Comparison of ENCODE assay signal across 8 cellular contexts in the genomic region with DNA sequence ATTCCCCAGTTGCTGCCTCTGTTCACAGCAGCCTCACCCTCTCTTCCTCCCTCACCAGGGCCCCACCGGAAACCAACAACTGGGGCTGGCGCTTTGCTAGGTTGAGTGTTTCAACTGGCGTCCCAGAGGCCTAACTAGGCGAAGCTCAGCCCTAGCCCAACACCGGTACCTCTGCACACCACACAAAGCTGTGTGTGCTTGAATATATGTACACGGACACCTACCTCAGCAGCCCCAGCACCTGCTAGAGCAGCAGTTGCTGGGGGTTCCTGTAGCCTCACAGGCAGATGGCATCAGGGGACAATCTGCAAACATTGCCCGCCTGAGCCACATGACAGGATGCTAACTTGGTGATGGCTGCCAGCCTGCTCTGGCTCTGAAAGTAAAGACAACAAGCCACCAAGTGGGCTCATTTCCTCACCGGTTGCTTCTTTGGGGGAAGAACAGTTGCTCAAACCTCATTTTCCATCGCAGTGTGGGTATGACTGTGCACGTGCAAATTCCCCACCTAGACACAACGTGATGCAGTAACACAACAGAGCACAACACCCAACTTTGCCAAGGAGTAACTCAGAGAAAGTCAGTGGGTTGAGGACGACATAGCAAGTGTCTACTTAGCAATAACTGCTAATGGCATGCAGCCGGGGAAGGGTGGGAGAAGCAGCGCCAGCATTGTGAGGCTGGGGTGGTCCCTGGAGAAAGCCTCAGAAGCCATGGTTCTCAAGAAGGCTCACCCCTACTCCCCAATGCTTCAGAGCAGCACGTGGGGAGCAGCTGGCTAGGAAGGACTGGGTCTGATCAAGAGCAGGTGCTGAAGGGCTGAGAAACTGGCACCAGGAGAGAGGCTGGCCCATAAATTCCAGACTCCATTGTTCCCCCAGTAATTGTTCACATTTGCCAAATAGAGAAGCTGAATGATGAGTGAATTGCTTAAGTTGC.
A peak's percentile ranks its signal among the peaks of the same experiment; 100 is the strongest.
DNase-seq lines count a peak whose midpoint lies in the region; ATAC-seq and TF ChIP-seq lines count a peak whose summit lies in the region.

No MANE protein-coding gene starts in this region.

- no peaks in the 10 kb centered on the region for H3K27me3 ChIP-seq in left lung
- no peaks in the 10 kb centered on the region for H3K27me3 ChIP-seq in transverse colon
- H3K27me3 ChIP-seq in BE2C = no peaks in the 10 kb centered on the region
- H3K27me3 ChIP-seq in breast epithelium = peaks cover 0 to 5% of the 10 kb centered on the region in 2 donors

- H3K4me3 ChIP-seq in left lung (no peak overlapping the region), transverse colon (no peak overlapping the region), BE2C (ENCODE audit: low read depth, low read length) (no peak overlapping the region), breast epithelium (no peak overlapping the region)

- intact Hi-C loops in left lung (cut with DNase I) (loop anchor here in 1 of 2 donors (10.0 kb wide), 1 partner anchor 137 kb away; the partner anchor contains the start of gene SH3KBP1), transverse colon (cut with DNase I; ENCODE audit: low total_unique reads) (no loop called here), breast epithelium (cut with DNase I; ENCODE audit: low total_unique reads) (no loop called here)

- TF ChIP-seq CTCF in left lung (IDR thresholded peaks at IDR 0.05) (no peak), transverse colon (IDR thresholded peaks at IDR 0.05) (no peak), BE2C (IDR thresholded peaks at IDR 0.05; ENCODE audit: low read depth, low read length) (no peak), breast epithelium (IDR thresholded peaks at IDR 0.05) (no peak)

- peak overlapping the region in 1 of 2 donors; percentile 77 for H3K27ac ChIP-seq in left lung
- peak overlapping the region; percentile 24 to 35 (median 32) for H3K27ac ChIP-seq in transverse colon
- no peak overlapping the region for H3K27ac ChIP-seq in breast epithelium

- 65% methylated on average over 15 of the region's 15 CpGs; no CpG with 5 or more reads in 1 of the 2 donors for WGBS in transverse colon (ENCODE audit: low coverage in 1 of 2), 2 donors

- ATAC-seq in GM18907 (IDR thresholded peaks at IDR 0.05; ENCODE audit: unreplicated experiment) = peak; percentile 50
- ATAC-seq in HG03439 (IDR thresholded peaks at IDR 0.05; ENCODE audit: unreplicated experiment) = peak; percentile 34
- peak; percentile 38 for ATAC-seq in left lung

- no peak for TF ChIP-seq POLR2A in transverse colon (IDR thresholded peaks at IDR 0.05)
- no peak for TF ChIP-seq POLR2A in breast epithelium (IDR thresholded peaks at IDR 0.05)

- in situ Hi-C loops in transverse colon (cut with MboI; ENCODE audit: low pct_ligation_motif_present in 1 of 4, low pct_unique_long_range_greater_than_20kb in 1 of 4, low sequenced_read_pairs in 3 of 4) = loop anchor here in 3 of 4 donors (10.0 to 25.0 kb wide), 2 partner anchors 137 to 139 kb away; partner anchors contain the start of gene SH3KBP1 (in 3 of the 3)

- no peaks in the 10 kb centered on the region for H3K9me3 ChIP-seq in left lung
- no peaks in the 10 kb centered on the region for H3K9me3 ChIP-seq in transverse colon
- H3K9me3 ChIP-seq in BE2C = no peaks in the 10 kb centered on the region
- peaks cover 0 to 17% of the 10 kb centered on the region in 2 donors for H3K9me3 ChIP-seq in breast epithelium

- DNase-seq in activated CD4-positive, alpha-beta T cell treated with anti-CD3 and anti-CD28 coated beads, Interleukin-2, amount 50 U/mL, for 48 hours = peak; percentile 60 to 70
- peak in 1 of 2 donors; percentile 58 for DNase-seq in left lung
- DNase-seq in transverse colon = peak; percentile 48
- no peak for DNase-seq in BE2C
- DNase-seq in hepatic stellate cell (ENCODE audit: low spot score) = no peak
- DNase-seq in breast epithelium (ENCODE audit: low spot score in 2 of 2) = no peak

- H3K4me1 ChIP-seq in left lung (peaks cover 3 to 41% of the 10 kb centered on the region in 2 donors), transverse colon (no peaks in the 10 kb centered on the region), BE2C (no peaks in the 10 kb centered on the region), breast epithelium (no peaks in the 10 kb centered on the region)

- no peaks in the 10 kb centered on the region for H3K36me3 ChIP-seq in left lung
- no peaks in the 10 kb centered on the region for H3K36me3 ChIP-seq in transverse colon
- H3K36me3 ChIP-seq in BE2C = no peaks in the 10 kb centered on the region
- no peaks in the 10 kb centered on the region for H3K36me3 ChIP-seq in breast epithelium

- no peak for TF ChIP-seq EP300 in transverse colon (IDR thresholded peaks at IDR 0.05; ENCODE audit: low read depth)

Comparison
In these comparisons a context has a peak if more than half of its experiments do, and no peak if none do; other contexts are left out.
1. DNase-seq: peak in activated CD4-positive, alpha-beta T cell treated with anti-CD3 and anti-CD28 coated beads, Interleukin-2, amount 50 U/mL, for 48 hours (2 of 2) and transverse colon (single experiment); none in BE2C (single experiment), hepatic stellate cell (single experiment) and breast epithelium (0 of 2).
2. H3K27ac ChIP-seq: peak in transverse colon (4 of 4); none in breast epithelium (0 of 2).
3. Peak in every context shown above with its lines, with median percentiles within 50 percentile points of each other: ATAC-seq.